24 cellular contexts compared by ENCODE assay signal in genomic region chr9:94703488-94704140, GRCh38.
"Had no signal": no experiment of that assay in that cellular context is flagged by ENCODE, and none has a peak within 500 bp of the region (broad histone marks: within the 10 kb centered on the region; RNA-seq: fewer than 3 reads in every experiment).

No MANE protein-coding gene starts in this region.

- H3K27me3 ChIP-seq: brain microvascular endothelial cell, right atrium auricular region, transverse colon, uterus had no signal

- H3K27ac Mint-ChIP-seq: activated naive CD4-positive, alpha-beta T cell treated with anti-CD3 and anti-CD28 coated beads, Interleukin-2, amount 50 U/mL, for 72 hours; activated T-cell treated with anti-CD3 and anti-CD28 coated beads, Interleukin-2, amount 50 U/mL, for 24 hours; activated T-helper 17 cell treated with anti-CD3 and anti-CD28 coated beads, Interleukin-2, amount 50 U/mL, for 72 hours; dendritic cell treated with granulocyte-macrophage colony-stimulating factor and Interleukin-4, amounts not matched to agents 40 ng/mL and 50 ng/mL, for 4 days; naive B cell; stimulated activated naive B cell treated with anti-CD40 and anti-IgM and Interleukin-4, amounts not matched to agents 10 μg/mL and 1 μg/mL and 100 μg/mL, for 72 hours; WTC11 had no signal

- H3K36me3 ChIP-seq: brain microvascular endothelial cell, lower lobe of right lung, prostate gland, right atrium auricular region, transverse colon, uterus had no signal

- H3K4me1 ChIP-seq: lower lobe of right lung, prostate gland, right atrium auricular region, transverse colon, uterus had no signal

- DNase-seq: activated T-cell treated with anti-CD3 and anti-CD28 coated beads, Interleukin-2, amount 50 U/mL, for 24 hours; aorta; brain microvascular endothelial cell; caudate nucleus; effector CD4-positive, alpha-beta T cell; glutamatergic neuron; left cardiac atrium; lower lobe of right lung; mesendoderm; naive B cell; stimulated activated CD4-positive, alpha-beta T cell treated with anti-CD3 and anti-CD28 coated beads, Interleukin-15, amount 100 ng/mL, for 24 hours; stimulated activated naive B cell treated with anti-CD40 and anti-IgM and Interleukin-4, amounts not matched to agents 10 μg/mL and 1 μg/mL and 100 μg/mL, for 72 hours; T-helper 9 cell; transverse colon; uterus had no signal

- H3K9me3 Mint-ChIP-seq: activated naive CD4-positive, alpha-beta T cell treated with anti-CD3 and anti-CD28 coated beads, Interleukin-2, amount 50 U/mL, for 72 hours; activated T-cell treated with anti-CD3 and anti-CD28 coated beads, Interleukin-2, amount 50 U/mL, for 24 hours; dendritic cell treated with granulocyte-macrophage colony-stimulating factor and Interleukin-4, amounts not matched to agents 40 ng/mL and 50 ng/mL, for 4 days; stimulated activated naive B cell treated with anti-CD40 and anti-IgM and Interleukin-4, amounts not matched to agents 10 μg/mL and 1 μg/mL and 100 μg/mL, for 72 hours; WTC11 had no signal

- H3K27ac ChIP-seq: brain microvascular endothelial cell, lower lobe of right lung, prostate gland, right atrium auricular region, transverse colon, uterus had no signal

- ATAC-seq: activated naive CD4-positive, alpha-beta T cell treated with anti-CD3 and anti-CD28 coated beads, Interleukin-2, amount 50 U/mL, for 72 hours; activated T-helper 17 cell treated with anti-CD3 and anti-CD28 coated beads, Interleukin-2, amount 50 U/mL, for 72 hours; esophagus mucosa; left cardiac atrium; lower lobe of right lung; stimulated activated naive B cell treated with anti-CD40 and anti-IgM and Interleukin-4, amounts not matched to agents 10 μg/mL and 1 μg/mL and 100 μg/mL, for 72 hours; WTC11 had no signal

- FAIRE-seq: frontal cortex, islet of Langerhans had no signal

- H3K4me3 ChIP-seq: lower lobe of right lung, prostate gland, right atrium auricular region, transverse colon, uterus had no signal

- H3K9me3 ChIP-seq: lower lobe of right lung, prostate gland, right atrium auricular region, transverse colon, uterus had no signal

- H3K4me1 Mint-ChIP-seq: naive B cell; stimulated activated naive B cell treated with anti-CD40 and anti-IgM and Interleukin-4, amounts not matched to agents 10 μg/mL and 1 μg/mL and 100 μg/mL, for 72 hours; WTC11 had no signal

- H3K4me3 Mint-ChIP-seq: activated T-cell treated with anti-CD3 and anti-CD28 coated beads, Interleukin-2, amount 50 U/mL, for 24 hours; activated T-helper 17 cell treated with anti-CD3 and anti-CD28 coated beads, Interleukin-2, amount 50 U/mL, for 72 hours; dendritic cell treated with granulocyte-macrophage colony-stimulating factor and Interleukin-4, amounts not matched to agents 40 ng/mL and 50 ng/mL, for 4 days; stimulated activated naive B cell treated with anti-CD40 and anti-IgM and Interleukin-4, amounts not matched to agents 10 μg/mL and 1 μg/mL and 100 μg/mL, for 72 hours; WTC11 had no signal

- H3K36me3 Mint-ChIP-seq: activated naive CD4-positive, alpha-beta T cell treated with anti-CD3 and anti-CD28 coated beads, Interleukin-2, amount 50 U/mL, for 72 hours; naive B cell; stimulated activated naive B cell treated with anti-CD40 and anti-IgM and Interleukin-4, amounts not matched to agents 10 μg/mL and 1 μg/mL and 100 μg/mL, for 72 hours; WTC11 had no signal
